ENCODE assay signal across 17 cellular contexts in genomic region chr15:51368751-51369450, GRCh38. TPM values are rescaled to one million over a fixed set of nuclear protein-coding genes. Genes with fewer than 3 reads are reported as not detected.
DNase-seq lines count a peak whose midpoint lies in the region; ATAC-seq and TF ChIP-seq lines count a peak whose summit lies in the region.
"Had no signal": no experiment of that assay in that cellular context is flagged by ENCODE, and none has a peak within 500 bp of the region (broad histone marks: within the 10 kb centered on the region; RNA-seq: fewer than 3 reads in every experiment).

No MANE protein-coding gene starts in this region.

- H3K27me3 Mint-ChIP-seq in activated T-helper 17 cell treated with anti-CD3 and anti-CD28 coated beads, Interleukin-2, amount 50 U/mL, for 72 hours, result peaks cover 5% of the 10 kb centered on the region

- H3K9me3 ChIP-seq in smooth muscle cell (replicated peaks; ENCODE audit: low read depth), result no peaks in the 10 kb centered on the region
- H3K9me3 ChIP-seq: left ventricle myocardium inferior had no signal

- no peaks in the 10 kb centered on the region for H3K36me3 Mint-ChIP-seq in activated T-helper 17 cell treated with anti-CD3 and anti-CD28 coated beads, Interleukin-2, amount 50 U/mL, for 72 hours (ENCODE audit: low read depth)

- H3K9me3 Mint-ChIP-seq in activated T-helper 17 cell treated with anti-CD3 and anti-CD28 coated beads, Interleukin-2, amount 50 U/mL, for 72 hours, result no peaks in the 10 kb centered on the region

- H3K4me3 ChIP-seq in dorsolateral prefrontal cortex (no peak overlapping the region), smooth muscle cell (no peak overlapping the region)
- H3K4me3 ChIP-seq: left ventricle myocardium inferior had no signal

- intact Hi-C loops in dorsolateral prefrontal cortex (cut with DNase I), result no loop called here

- no peaks in the 10 kb centered on the region for H3K79me2 ChIP-seq in smooth muscle cell (ENCODE audit: low read depth)

- H3K9ac ChIP-seq in smooth muscle cell (ENCODE audit: low read depth), result peak overlapping the region; percentile 23

- H3K4me3 Mint-ChIP-seq in activated T-helper 17 cell treated with anti-CD3 and anti-CD28 coated beads, Interleukin-2, amount 50 U/mL, for 72 hours, result no peak overlapping the region

- H2AFZ ChIP-seq in smooth muscle cell (ENCODE audit: low read depth), result no peak overlapping the region

- WGBS in smooth muscle cell (ENCODE audit: low lambda C conversion rate), result 27% methylated on average over 3 of the region's 3 CpGs

- H3K27ac Mint-ChIP-seq in activated T-helper 17 cell treated with anti-CD3 and anti-CD28 coated beads, Interleukin-2, amount 50 U/mL, for 72 hours, result no peak overlapping the region

- H3K27me3 ChIP-seq in dorsolateral prefrontal cortex, result no peaks in the 10 kb centered on the region
- H3K27me3 ChIP-seq in smooth muscle cell (ENCODE audit: low read depth), result no peaks in the 10 kb centered on the region

- DNase-seq in ELR (ENCODE audit: low read depth) (peak; percentile 90), NCI-H526 (lab: John Stamatoyannopoulos, UW) (peak; percentile 88 to 95), dorsolateral prefrontal cortex (no peak), smooth muscle cell (lab: John Stamatoyannopoulos, UW; ENCODE audit: unreplicated experiment) (no peak), NCI-H2227 (lab: John Stamatoyannopoulos, UW; ENCODE audit: unreplicated experiment) (no peak), DMS153 (lab: John Stamatoyannopoulos, UW) (no peak)
- DNase-seq: activated naive CD4-positive, alpha-beta T cell treated with Interleukin-2 at 50 U/mL for 16 hours; central memory CD4-positive, alpha-beta T cell; COR-L47; hippocampal formation; left ventricle myocardium inferior; stimulated activated CD4-positive, alpha-beta T cell treated with anti-CD3 and anti-CD28 coated beads, Interleukin-4, amount 100 ng/mL, for 1 hour; SW 1271; WERI-Rb-1 had no signal

- peaks cover 13% of the 10 kb centered on the region for H3F3A ChIP-seq in smooth muscle cell (ENCODE audit: low read depth)

- H3K4me1 ChIP-seq in smooth muscle cell (ENCODE audit: low read depth), result peaks cover 21% of the 10 kb centered on the region
- H3K4me1 ChIP-seq: left ventricle myocardium inferior had no signal

- ATAC-seq in activated T-helper 17 cell treated with anti-CD3 and anti-CD28 coated beads, Interleukin-2, amount 50 U/mL, for 72 hours (replicated peaks), result no peak

- TF ChIP-seq CTCF in dorsolateral prefrontal cortex (IDR thresholded peaks at IDR 0.05 in 54 of 56, conservative IDR thresholded peaks at IDR 0.05 in 2 of 56; ENCODE audit: low read depth in 1 of 56, partially characterized antibody in 56 of 56) (no peak), smooth muscle cell (IDR thresholded peaks at IDR 0.05; ENCODE audit: borderline replicate concordance, insufficient read depth, poor library complexity, severe bottlenecking) (no peak)

- no peaks in the 10 kb centered on the region for H3K4me1 Mint-ChIP-seq in activated T-helper 17 cell treated with anti-CD3 and anti-CD28 coated beads, Interleukin-2, amount 50 U/mL, for 72 hours

- H4K20me1 ChIP-seq in smooth muscle cell (ENCODE audit: low read depth), result no peaks in the 10 kb centered on the region

- H3K4me2 ChIP-seq in smooth muscle cell, result peak overlapping the region; percentile 42

- no peaks in the 10 kb centered on the region for H3K36me3 ChIP-seq in smooth muscle cell (ENCODE audit: low read depth)
- H3K36me3 ChIP-seq: left ventricle myocardium inferior, WERI-Rb-1 had no signal

- peak overlapping the region in 32 of 59 donors; percentile 5 to 94 (median 52) for H3K27ac ChIP-seq in dorsolateral prefrontal cortex
- H3K27ac ChIP-seq in smooth muscle cell (ENCODE audit: low read depth), result peak overlapping the region; percentile 90
- H3K27ac ChIP-seq: WERI-Rb-1 had no signal

RNA-seq across cellular contexts. Expression of gene GLDN, which starts 27.4 kb away (rescaled TPM):
- total RNA-seq in dorsolateral prefrontal cortex (100 to 1,000 TPM in 14 of 120 experiments, 10 to 100 TPM in 106; 10.0 to 223 (median 46.3) TPM), smooth muscle cell (0.81 and 1.4 TPM in 2 replicates)
- polyA plus RNA-seq in smooth muscle cell, result 0.18 and 0.40 TPM in 2 replicates
- not detected for total RNA-seq in activated T-helper 17 cell treated with anti-CD3 and anti-CD28 coated beads, Interleukin-2, amount 50 U/mL, for 72 hours
- total RNA-seq: OCI-LY7, pulmonary artery endothelial cell had no signal

RNA-seq across cellular contexts. Expression of gene CYP19A1, which starts 30.5 kb away (rescaled TPM):
- total RNA-seq in dorsolateral prefrontal cortex (1 to 10 TPM in 12 of 120 experiments, under 1 TPM in 26, not detected in 82; 0.13 to 1.8 (median 0.67) TPM), smooth muscle cell (1.2 TPM in 1 of 2 replicates, not detected in the other)
- not detected in 2 replicates for polyA plus RNA-seq in smooth muscle cell
- total RNA-seq in activated T-helper 17 cell treated with anti-CD3 and anti-CD28 coated beads, Interleukin-2, amount 50 U/mL, for 72 hours, result under 1 TPM; 0.71 to 0.79 TPM
- total RNA-seq: pulmonary artery endothelial cell had no signal

Comparison
In these comparisons a context has a peak if more than half of its experiments do, and no peak if none do; other contexts are left out.
1. DNase-seq: peak in ELR (single experiment) and NCI-H526 (2 of 2); none in dorsolateral prefrontal cortex (0 of 10), smooth muscle cell (single experiment), NCI-H2227 (single experiment) and DMS153 (single experiment).